9 cellular contexts compared by ENCODE assay signal in genomic region chr14:75884198-75884611, GRCh38.
DNase-seq lines count a peak whose midpoint lies in the region; ATAC-seq and TF ChIP-seq lines count a peak whose summit lies in the region.
"Had no signal": no experiment of that assay in that cellular context is flagged by ENCODE, and none has a peak within 500 bp of the region (broad histone marks: within the 10 kb centered on the region; RNA-seq: fewer than 3 reads in every experiment).

No MANE protein-coding gene starts in this region.

- H3K4me3 ChIP-seq in cardiac muscle cell = no peak overlapping the region
- H3K4me3 ChIP-seq in SK-N-MC = peak overlapping the region; percentile 51
- no peak overlapping the region for H3K4me3 ChIP-seq in upper lobe of right lung
- no peak overlapping the region for H3K4me3 ChIP-seq in mucosa of descending colon

- TF ChIP-seq CTCF in cardiac muscle cell (IDR thresholded peaks at IDR 0.05; ENCODE audit: low read depth, low read length) = peak; percentile 39
- peak; percentile 35 for TF ChIP-seq CTCF in foreskin keratinocyte (conservative IDR thresholded peaks at IDR 0.05)
- peak; percentile 30 for TF ChIP-seq CTCF in upper lobe of right lung (IDR thresholded peaks at IDR 0.05)
- TF ChIP-seq CTCF in mucosa of descending colon (IDR thresholded peaks at IDR 0.05) = no peak

- intact Hi-C loops in cardiac septum (cut with DNase I) (no loop called here), upper lobe of right lung (cut with DNase I) (no loop called here), mucosa of descending colon (cut with DNase I, micrococcal nuclease) (no loop called here)

- no peak overlapping the region for H3K9ac ChIP-seq in SK-N-MC (ENCODE audit: insufficient read length)

- no peaks in the 10 kb centered on the region for H3K27me3 ChIP-seq in cardiac muscle cell
- no peaks in the 10 kb centered on the region for H3K27me3 ChIP-seq in foreskin keratinocyte
- no peaks in the 10 kb centered on the region for H3K27me3 ChIP-seq in upper lobe of right lung

- no peak for ATAC-seq in foreskin keratinocyte
- no peak for ATAC-seq in upper lobe of right lung
- no peak for ATAC-seq in mucosa of descending colon

- H3K9me3 ChIP-seq in cardiac muscle cell (ENCODE audit: low read depth) (no peaks in the 10 kb centered on the region), SK-N-MC (ENCODE audit: low read depth, low read length) (no peaks in the 10 kb centered on the region), upper lobe of right lung (no peaks in the 10 kb centered on the region), mucosa of descending colon (no peaks in the 10 kb centered on the region)

- no peak overlapping the region for H3K27ac ChIP-seq in cardiac muscle cell
- H3K27ac ChIP-seq in SK-N-MC = peak overlapping the region; percentile 53
- H3K27ac ChIP-seq in foreskin keratinocyte = no peak overlapping the region
- H3K27ac ChIP-seq in upper lobe of right lung = no peak overlapping the region

- H3K36me3 ChIP-seq in cardiac muscle cell (no peaks in the 10 kb centered on the region), SK-N-MC (ENCODE audit: insufficient read depth, low read length) (no peaks in the 10 kb centered on the region), upper lobe of right lung (no peaks in the 10 kb centered on the region), mucosa of descending colon (ENCODE audit: low read depth) (no peaks in the 10 kb centered on the region)

- H3K4me1 ChIP-seq in cardiac muscle cell (ENCODE audit: low read depth) (peaks cover 6% of the 10 kb centered on the region), foreskin keratinocyte (peaks cover 8% of the 10 kb centered on the region), upper lobe of right lung (peaks cover 18% of the 10 kb centered on the region), mucosa of descending colon (ENCODE audit: low read depth) (no peaks in the 10 kb centered on the region)

- DNase-seq in cardiac muscle cell (ENCODE audit: low read depth in 1 of 2, low spot score in 1 of 2) = peak in 1 of 2 donors; percentile 96
- DNase-seq in cardiac septum (ENCODE audit: low spot score) = no peak
- peak; percentile 84 for DNase-seq in SK-N-MC (ENCODE audit: low read depth, low spot score)
- DNase-seq in foreskin keratinocyte = no peak
- no peak for DNase-seq in upper lobe of right lung
- no peak for DNase-seq in mucosa of descending colon
- DNase-seq in NCI-H1092 treated with DMSO at 0.1 percent for 48 hours (lab: John Stamatoyannopoulos, UW) = no peak
- DNase-seq in DMS79 (lab: John Stamatoyannopoulos, UW) = no peak
- DNase-seq: C1 segment of cervical spinal cord had no signal
